In the genomic region with DNA sequence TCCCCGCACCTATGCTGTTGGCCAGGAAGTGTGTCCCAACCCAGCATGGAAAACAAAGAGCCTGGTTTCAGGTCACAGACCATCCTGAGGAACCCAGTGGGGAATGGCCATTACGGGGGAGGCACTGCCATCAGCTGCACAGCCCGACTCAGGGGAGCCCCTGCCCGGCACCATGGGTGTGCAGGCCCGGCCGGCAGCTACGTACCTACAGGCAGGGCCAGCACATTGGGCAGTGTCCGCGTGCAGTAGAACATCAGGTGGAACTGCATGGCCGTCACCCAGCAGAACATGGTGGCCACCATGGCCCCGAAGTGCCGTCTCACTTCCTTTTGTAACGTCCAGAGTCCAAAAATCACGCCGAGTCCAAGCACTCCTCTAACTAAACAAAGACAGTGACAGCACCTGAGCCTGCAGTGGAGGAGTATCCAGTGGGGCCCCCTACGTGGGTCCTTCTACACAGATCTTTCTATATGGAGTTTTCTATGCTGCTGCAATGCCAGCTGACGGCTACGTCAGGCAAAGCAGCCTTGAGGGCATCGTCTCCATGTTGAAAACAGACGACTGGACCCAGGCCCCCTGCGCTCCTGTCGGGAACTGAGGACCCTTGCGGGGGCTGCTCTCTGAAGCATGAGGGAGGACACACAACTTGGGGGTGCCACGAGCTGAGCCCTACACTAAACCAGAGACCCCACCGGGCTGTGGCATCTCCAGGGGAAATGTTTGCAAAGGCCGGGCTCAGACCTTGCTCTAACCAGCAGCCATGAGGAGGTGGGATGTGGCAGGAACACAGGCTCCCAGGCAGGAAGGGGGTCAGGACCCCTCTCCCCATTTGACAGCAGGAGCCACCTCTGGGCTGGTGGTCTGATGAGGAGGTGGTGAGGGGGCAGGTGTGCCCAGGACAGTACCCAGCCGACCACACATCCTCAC, we compare ENCODE assay signal across 1 cellular context.
TF ChIP-seq lines count a peak whose summit lies in the region.

No MANE protein-coding gene starts in this region.

TF ChIP-seq in HepG2, 621 proteins besides CTCF, POLR2A, EP300 and RAD21:
- TF ChIP-seq ZFP1 (CRISPR knock-in tag; IDR thresholded peaks at IDR 0.05), result no peak
- peak; percentile 13 for TF ChIP-seq AGO2 (optimal IDR thresholded peaks at IDR 0.05; ENCODE audit: low read depth, low read length)
- TF ChIP-seq HNF4A (CRISPR knock-in tag; IDR thresholded peaks at IDR 0.05), result peak; percentile 31; the same call in 1 of the 2 replicates
- TF ChIP-seq ZBTB38 (CRISPR knock-in tag; IDR thresholded peaks at IDR 0.05), result peak; percentile 58; the same call in 1 of the 2 replicates
- TF ChIP-seq HOXA3 (CRISPR knock-in tag; IDR thresholded peaks at IDR 0.05), result peak; percentile 30; the same call in 1 of the 2 replicates
- no peak for TF ChIP-seq SCMH1 (CRISPR knock-in tag; IDR thresholded peaks at IDR 0.05; ENCODE audit: borderline replicate concordance)
